Comparison of ENCODE assay signal across 9 cellular contexts in genomic region chr3:179432021-179432420, GRCh38. TPM values are rescaled to one million over a fixed set of nuclear protein-coding genes. Genes with fewer than 3 reads are reported as not detected.
DNase-seq lines count a peak whose midpoint lies in the region; ATAC-seq and TF ChIP-seq lines count a peak whose summit lies in the region.
"Had no signal": no experiment of that assay in that cellular context is flagged by ENCODE, and none has a peak within 500 bp of the region (broad histone marks: within the 10 kb centered on the region; RNA-seq: fewer than 3 reads in every experiment).

No MANE protein-coding gene starts in this region.

- no peak overlapping the region for H2AFZ ChIP-seq in OCI-LY3 (ENCODE audit: low read depth, low read length)

- H3K27ac ChIP-seq in OCI-LY3 (ENCODE audit: low read length): peak overlapping the region; percentile 37
- H3K27ac ChIP-seq in sigmoid colon: peak overlapping the region in 2 of 4 donors; percentile 10 to 19

- no peaks in the 10 kb centered on the region for H3K9me3 ChIP-seq in OCI-LY3 (ENCODE audit: insufficient read depth, low read length)
- H3K9me3 ChIP-seq in mucosa of descending colon: no peaks in the 10 kb centered on the region
- no peaks in the 10 kb centered on the region for H3K9me3 ChIP-seq in sigmoid colon

- H3K36me3 ChIP-seq in OCI-LY3 (replicated peaks; ENCODE audit: low read depth, low read length): no peaks in the 10 kb centered on the region
- no peaks in the 10 kb centered on the region for H3K36me3 ChIP-seq in mucosa of descending colon (ENCODE audit: low read depth)
- no peaks in the 10 kb centered on the region for H3K36me3 ChIP-seq in sigmoid colon

- no peaks in the 10 kb centered on the region for H4K20me1 ChIP-seq in OCI-LY3 (ENCODE audit: insufficient read depth, low read length)

- H3K9ac ChIP-seq in OCI-LY3 (ENCODE audit: low read length): no peak overlapping the region; the same call in 1 of the 2 replicates

- H3K4me3 ChIP-seq in OCI-LY3 (ENCODE audit: low read length): peak overlapping the region; percentile 52
- no peak overlapping the region for H3K4me3 ChIP-seq in mucosa of descending colon
- H3K4me3 ChIP-seq in sigmoid colon: no peak overlapping the region

- WGBS in sigmoid colon, 2 donors: 42 to 82% methylated on average over 3 of the region's 3 CpGs

- ATAC-seq in GM18867 (IDR thresholded peaks at IDR 0.05; ENCODE audit: unreplicated experiment) (peak; percentile 60), HG02759 (IDR thresholded peaks at IDR 0.05; ENCODE audit: unreplicated experiment) (peak; percentile 69), mucosa of descending colon (peak; percentile 26)

- no peak for TF ChIP-seq EP300 in sigmoid colon (IDR thresholded peaks at IDR 0.05)

- DNase-seq in mucosa of descending colon: peak in 1 of 3 donors; percentile 14
- no peak for DNase-seq in sigmoid colon
- DNase-seq in activated CD4-positive, alpha-beta T cell treated with anti-CD3 and anti-CD28 coated beads, Interleukin-2, amount 50 U/mL, for 48 hours: no peak
- no peak for DNase-seq in hepatic stellate cell (ENCODE audit: low spot score)
- DNase-seq in epidermal melanocyte (ENCODE audit: insufficient read length, low spot score): no peak
- DNase-seq: NCI-H1105 had no signal

- H3K79me2 ChIP-seq in OCI-LY3 (ENCODE audit: low read length): no peaks in the 10 kb centered on the region

- H3K27me3 ChIP-seq in OCI-LY3 (ENCODE audit: low read depth, low read length) (no peaks in the 10 kb centered on the region; the same call in 1 of the 2 replicates), sigmoid colon (no peaks in the 10 kb centered on the region)

- H3K4me2 ChIP-seq in OCI-LY3 (ENCODE audit: low read length): peak overlapping the region; percentile 71

- intact Hi-C loops in mucosa of descending colon (cut with DNase I, micrococcal nuclease): no loop called here
- intact Hi-C loops in sigmoid colon (cut with DNase I): no loop called here

- TF ChIP-seq POLR2A in sigmoid colon (IDR thresholded peaks at IDR 0.05): no peak

- TF ChIP-seq CTCF in OCI-LY3 (IDR thresholded peaks at IDR 0.05; ENCODE audit: low read depth, low read length): no peak
- no peak for TF ChIP-seq CTCF in mucosa of descending colon (IDR thresholded peaks at IDR 0.05)
- TF ChIP-seq CTCF in sigmoid colon (IDR thresholded peaks at IDR 0.05): no peak

- peaks cover 37% of the 10 kb centered on the region for H3K4me1 ChIP-seq in OCI-LY3 (ENCODE audit: low read length)
- H3K4me1 ChIP-seq in mucosa of descending colon (ENCODE audit: low read depth): peaks cover 2% of the 10 kb centered on the region
- H3K4me1 ChIP-seq in sigmoid colon: peaks cover 0 to 53% (median 24%) of the 10 kb centered on the region in 4 donors

RNA-seq across cellular contexts. Expression of gene GNB4, which starts 19.2 kb away (rescaled TPM):
- total RNA-seq in mucosa of descending colon: 10 to 100 TPM in 1 of 3 donors, 1 to 10 TPM in 2; 4.3 to 26.4 (median 9.0) TPM
- total RNA-seq in sigmoid colon: 10 to 100 TPM; 32.5 to 44.3 (median 37.4) TPM
- polyA plus RNA-seq in sigmoid colon: 1 to 10 TPM; 3.6 to 7.9 (median 4.4) TPM
